ENCODE assay signal across 14 cellular contexts in the genomic region with DNA sequence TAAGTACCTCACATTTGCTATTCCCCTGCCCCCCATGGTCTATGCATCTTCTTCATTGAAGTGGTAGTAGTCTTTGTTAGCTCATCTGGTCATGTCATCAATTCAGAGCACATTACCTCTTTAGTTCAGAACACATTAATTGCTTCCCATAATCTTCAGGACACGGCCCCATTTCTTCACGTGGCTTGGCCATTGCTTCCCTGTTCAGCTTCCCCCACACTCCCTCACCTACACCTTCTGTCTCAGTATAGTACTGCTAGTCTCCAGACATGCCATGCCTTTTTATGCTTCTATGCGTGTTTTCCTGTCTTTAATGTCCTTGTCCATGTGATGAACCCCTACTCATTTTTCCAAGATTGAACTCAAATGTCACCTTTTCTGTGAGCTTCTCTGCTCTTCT.
"Had no signal": no experiment of that assay in that cellular context is flagged by ENCODE, and none has a peak within 500 bp of the region (broad histone marks: within the 10 kb centered on the region; RNA-seq: fewer than 3 reads in every experiment).

No MANE protein-coding gene starts in this region.

- H3K27ac ChIP-seq: adrenal gland, breast epithelium had no signal

- H3K4me3 ChIP-seq: adrenal gland, breast epithelium had no signal

- H3K4me1 ChIP-seq: adrenal gland, breast epithelium had no signal

- H3K27me3 Mint-ChIP-seq: activated B cell treated with CpG ODN at 0.5 μM for 24 hours; activated CD8-positive, alpha-beta T cell treated with anti-CD3 and anti-CD28 coated beads for 36 hours; activated naive CD8-positive, alpha-beta T cell treated with anti-CD3 and anti-CD28 coated beads, Interleukin-2, amount 10 ng/mL, durations not matched to agents 7 days and 5 days had no signal

- H3K9me3 ChIP-seq: adrenal gland, breast epithelium had no signal

- ATAC-seq: activated CD8-positive, alpha-beta T cell treated with anti-CD3 and anti-CD28 coated beads for 36 hours; PC-3 had no signal

- H3K36me3 ChIP-seq: adrenal gland, breast epithelium had no signal

- H3K27ac Mint-ChIP-seq: activated B cell treated with CpG ODN at 0.5 μM for 24 hours; activated CD8-positive, alpha-beta T cell treated with anti-CD3 and anti-CD28 coated beads for 36 hours; activated naive CD8-positive, alpha-beta T cell treated with anti-CD3 and anti-CD28 coated beads, Interleukin-2, amount 10 ng/mL, durations not matched to agents 7 days and 5 days; T-helper 1 cell treated with Interleukin-12 subunit alpha and Interleukin-12 subunit beta and Interleukin-4 antibody, amounts not matched to agents 30 μg/mL and 1 μg/mL, for 36 hours had no signal

- H3K9me3 Mint-ChIP-seq: activated B cell treated with CpG ODN at 0.5 μM for 24 hours; activated CD8-positive, alpha-beta T cell treated with anti-CD3 and anti-CD28 coated beads for 36 hours; activated naive CD8-positive, alpha-beta T cell treated with anti-CD3 and anti-CD28 coated beads, Interleukin-2, amount 10 ng/mL, durations not matched to agents 7 days and 5 days; T-helper 1 cell treated with Interleukin-12 subunit alpha and Interleukin-12 subunit beta and Interleukin-4 antibody, amounts not matched to agents 30 μg/mL and 1 μg/mL, for 36 hours had no signal

- H3K27me3 ChIP-seq: adrenal gland, breast epithelium had no signal

- H3K4me1 Mint-ChIP-seq: activated B cell treated with CpG ODN at 0.5 μM for 24 hours; activated naive CD8-positive, alpha-beta T cell treated with anti-CD3 and anti-CD28 coated beads, Interleukin-2, amount 10 ng/mL, durations not matched to agents 7 days and 5 days had no signal

- DNase-seq: activated B cell treated with CpG ODN at 0.5 μM for 24 hours; activated CD8-positive, alpha-beta memory T cell treated with anti-CD3 and anti-CD28 coated beads, Interleukin-2, amount 50 U/mL, for 4 hours; activated CD8-positive, alpha-beta T cell treated with anti-CD3 and anti-CD28 coated beads for 36 hours; activated naive CD4-positive, alpha-beta T cell treated with anti-CD3 and anti-CD28 coated beads, Interleukin-2, amount 50 U/mL, for 16 hours; activated naive CD8-positive, alpha-beta T cell treated with anti-CD3 and anti-CD28 coated beads, Interleukin-2, amount 10 ng/mL, durations not matched to agents 7 days and 5 days; central memory CD4-positive, alpha-beta T cell; KG1; NCI-H1092; NCI-H226; PC-3; SHP77 treated with DMSO at 0.1 percent for 48 hours had no signal

- H3K4me3 Mint-ChIP-seq: activated B cell treated with CpG ODN at 0.5 μM for 24 hours; activated CD8-positive, alpha-beta T cell treated with anti-CD3 and anti-CD28 coated beads for 36 hours; activated naive CD8-positive, alpha-beta T cell treated with anti-CD3 and anti-CD28 coated beads, Interleukin-2, amount 10 ng/mL, durations not matched to agents 7 days and 5 days; T-helper 1 cell treated with Interleukin-12 subunit alpha and Interleukin-12 subunit beta and Interleukin-4 antibody, amounts not matched to agents 30 μg/mL and 1 μg/mL, for 36 hours had no signal
